20 cellular contexts compared by ENCODE assay signal in the genomic region with DNA sequence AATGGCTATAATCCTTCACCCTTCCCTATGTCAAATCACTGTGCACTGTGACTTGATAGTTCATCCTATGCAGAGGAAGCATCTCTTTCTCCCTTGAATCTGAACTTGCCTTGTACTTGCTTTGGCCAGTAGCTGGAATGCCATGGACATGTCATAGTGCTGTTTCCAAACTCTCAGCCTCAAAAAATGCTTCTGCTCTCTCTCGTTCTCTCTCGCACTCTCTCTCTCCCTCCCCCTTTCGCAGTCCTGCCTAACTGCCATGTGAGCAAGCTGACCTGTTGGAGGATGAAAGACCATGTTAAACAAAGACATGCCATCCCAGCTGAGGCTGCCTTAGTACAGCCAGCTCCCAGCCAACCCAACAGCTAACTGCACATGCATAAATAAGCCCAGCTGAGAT.
DNase-seq lines count a peak whose midpoint lies in the region; ATAC-seq, FAIRE-seq and TF ChIP-seq lines count a peak whose summit lies in the region.
"Had no signal": no experiment of that assay in that cellular context is flagged by ENCODE, and none has a peak within 500 bp of the region (broad histone marks: within the 10 kb centered on the region; RNA-seq: fewer than 3 reads in every experiment).

No MANE protein-coding gene starts in this region.

- POLR2A ChIA-PET in HepG2 (lab: Yijun Ruan, JAX) = no interaction called here

- no peak for TF ChIP-seq RAD21 in HepG2 (CRISPR knock-in tag; IDR thresholded peaks at IDR 0.05)

- FAIRE-seq in H54 (lab: Jason Lieb, UNC) (peak; percentile 33), HepG2 (lab: Jason Lieb, UNC) (no peak)
- FAIRE-seq: RCC 7860 had no signal

- H3K36me3 ChIP-seq in HepG2 (replicated peaks in 1 of 2; ENCODE audit: control insufficient read depth in 1 of 2, insufficient read depth in 2 of 2, low read length in 2 of 2) = no peaks in the 10 kb centered on the region
- H3K36me3 ChIP-seq: BLaER1 treated with 17β-estradiol and CSF1 and Interleukin-3, amounts not matched to agents 10 nM and 100 nM had no signal

- H3K4me3 ChIP-seq in HepG2 (replicated peaks in 1 of 3; ENCODE audit: insufficient read depth in 1 of 3, low read depth in 2 of 3, low read length in 3 of 3) = no peak overlapping the region
- H3K4me3 ChIP-seq: BLaER1 treated with 17β-estradiol and CSF1 and Interleukin-3, amounts not matched to agents 10 nM and 100 nM had no signal

- peak overlapping the region; percentile 2 for H3K27ac Mint-ChIP-seq in nephron progenitor cell
- H3K27ac Mint-ChIP-seq in activated T-cell treated with anti-CD3 and anti-CD28 coated beads, Interleukin-2, amount 50 U/mL, for 72 hours = no peak overlapping the region
- H3K27ac Mint-ChIP-seq: CD8-positive, alpha-beta memory T cell had no signal

- CTCF ChIA-PET in HepG2 (lab: Yijun Ruan, JAX; ENCODE audit: low intra/inter-chr PET ratio, low total read pairs) = no interaction called here

- TF ChIP-seq POLR2A in H54 (IDR thresholded peaks at IDR 0.05; ENCODE audit: low read depth, low read length) = no peak
- TF ChIP-seq POLR2A in HepG2 (IDR thresholded peaks at IDR 0.05; ENCODE audit: insufficient read depth in 1 of 2, low read depth in 2 of 2, low read length in 2 of 2) = no peak

- no peaks in the 10 kb centered on the region for H3K9me3 ChIP-seq in HepG2 (ENCODE audit: low read length)
- H3K9me3 ChIP-seq: BLaER1 treated with 17β-estradiol and CSF1 and Interleukin-3, amounts not matched to agents 10 nM and 100 nM had no signal

- H2AFZ ChIP-seq in HepG2 (ENCODE audit: low read length) = no peak overlapping the region

- no peaks in the 10 kb centered on the region for H3K27me3 ChIP-seq in HepG2 (ENCODE audit: control insufficient read depth in 1 of 2, insufficient read depth in 2 of 2, low read length in 2 of 2)
- H3K27me3 ChIP-seq: BLaER1 treated with 17β-estradiol and CSF1 and Interleukin-3, amounts not matched to agents 10 nM and 100 nM had no signal

- no peaks in the 10 kb centered on the region for H4K20me1 ChIP-seq in HepG2 (ENCODE audit: insufficient read depth, low read length)
- H4K20me1 ChIP-seq: BLaER1 treated with 17β-estradiol and CSF1 and Interleukin-3, amounts not matched to agents 10 nM and 100 nM had no signal

- no peaks in the 10 kb centered on the region for H3K27me3 Mint-ChIP-seq in nephron progenitor cell (ENCODE audit: low read depth, poor library complexity)
- no peaks in the 10 kb centered on the region for H3K27me3 Mint-ChIP-seq in activated T-cell treated with anti-CD3 and anti-CD28 coated beads, Interleukin-2, amount 50 U/mL, for 72 hours (ENCODE audit: low read depth)

- BruUV-seq in HepG2 (replicated peaks; lab: Mats Ljungman, UMichigan) = no TSS peak

- no peaks in the 10 kb centered on the region for H3K79me2 ChIP-seq in HepG2 (ENCODE audit: insufficient read depth, low read length)

- WGBS in HepG2 (ENCODE audit: low lambda C conversion rate) = 0% methylated on average over 3 of the region's 3 CpGs

- in situ Hi-C loops in HepG2 (cut with HindIII; ENCODE audit: extremely low pct_ligation_motif_present, low pct_unique_long_range_greater_than_20kb) = no loop called here

- TF ChIP-seq EP300 in HepG2 (IDR thresholded peaks at IDR 0.05; ENCODE audit: low read depth in 2 of 2, low read length in 2 of 2) (no peak), HepG2 (CRISPR knock-in tag; IDR thresholded peaks at IDR 0.05; ENCODE audit: borderline replicate concordance) (no peak)

- no peak for ATAC-seq in activated T-cell treated with anti-CD3 and anti-CD28 coated beads, Interleukin-2, amount 50 U/mL, for 72 hours (replicated peaks in 1 of 2)
- ATAC-seq in HepG2 = no peak
- ATAC-seq: HCT116, Right ventricle myocardium inferior had no signal

- intact Hi-C loops in HepG2 (cut with micrococcal nuclease; ENCODE audit: unreplicated experiment) = no loop called here

- no peak overlapping the region for H3K4me3 Mint-ChIP-seq in nephron progenitor cell
- no peak overlapping the region for H3K4me3 Mint-ChIP-seq in activated T-cell treated with anti-CD3 and anti-CD28 coated beads, Interleukin-2, amount 50 U/mL, for 72 hours
- H3K4me3 Mint-ChIP-seq: CD8-positive, alpha-beta memory T cell had no signal

- H3K4me2 ChIP-seq in HepG2 (ENCODE audit: low read depth, low read length) = no peak overlapping the region
- H3K4me2 ChIP-seq: BLaER1 treated with 17β-estradiol and CSF1 and Interleukin-3, amounts not matched to agents 10 nM and 100 nM had no signal

- TF ChIP-seq CTCF in nephron progenitor cell (IDR thresholded peaks at IDR 0.05) (no peak), HepG2 (CRISPR knock-in tag; IDR thresholded peaks at IDR 0.05) (no peak)

- no peaks in the 10 kb centered on the region for H3K36me3 Mint-ChIP-seq in nephron progenitor cell (ENCODE audit: low read depth)
- H3K36me3 Mint-ChIP-seq in activated T-cell treated with anti-CD3 and anti-CD28 coated beads, Interleukin-2, amount 50 U/mL, for 72 hours (ENCODE audit: insufficient read depth in 2 of 2) = no peaks in the 10 kb centered on the region
- H3K36me3 Mint-ChIP-seq: CD8-positive, alpha-beta memory T cell had no signal

- no peak overlapping the region for H3K27ac ChIP-seq in HepG2 (ENCODE audit: extremely low read length, insufficient read depth, low read length)
- H3K27ac ChIP-seq: BLaER1 treated with 17β-estradiol and CSF1 and Interleukin-3, amounts not matched to agents 10 nM and 100 nM had no signal

- H3K4me1 ChIP-seq in HepG2 (ENCODE audit: insufficient read depth, low read length) = no peaks in the 10 kb centered on the region
- H3K4me1 ChIP-seq: BLaER1 treated with 17β-estradiol and CSF1 and Interleukin-3, amounts not matched to agents 10 nM and 100 nM had no signal

- no peak overlapping the region for H3K9ac ChIP-seq in HepG2 (ENCODE audit: insufficient read depth, low read depth, low read length)
- H3K9ac ChIP-seq: BLaER1 treated with 17β-estradiol and CSF1 and Interleukin-3, amounts not matched to agents 10 nM and 100 nM had no signal

- peaks cover 22% of the 10 kb centered on the region for H3K4me1 Mint-ChIP-seq in nephron progenitor cell
- no peaks in the 10 kb centered on the region for H3K4me1 Mint-ChIP-seq in activated T-cell treated with anti-CD3 and anti-CD28 coated beads, Interleukin-2, amount 50 U/mL, for 72 hours (ENCODE audit: low read depth)
- H3K4me1 Mint-ChIP-seq: CD8-positive, alpha-beta memory T cell had no signal

- DNase-seq in AG08395 (ENCODE audit: low spot score) (peak; percentile 9), H54 (ENCODE audit: insufficient read length, low spot score) (no peak), astrocyte of the hippocampus (ENCODE audit: low read depth, low spot score) (peak; percentile 54), nephron progenitor cell (no peak), amygdala (lab: John Stamatoyannopoulos, UW) (no peak), HepG2 (ENCODE audit: low spot score) (no peak), NCI-H1417 treated with DMSO at 0.1 percent for 48 hours (lab: John Stamatoyannopoulos, UW) (no peak)
- no peak for DNase-seq in activated T-cell treated with anti-CD3 and anti-CD28 coated beads, Interleukin-2, amount 50 U/mL, for 72 hours
- DNase-seq: CD8-positive, alpha-beta memory T cell; DMS53; MM.1S; NCI-H1092; NCI-H1694; NCI-H2081 treated with DMSO at 0.1 percent for 48 hours; NCI-H510A; NCI-H774 had no signal

- no peaks in the 10 kb centered on the region for H3K9me3 Mint-ChIP-seq in nephron progenitor cell
- peaks cover 0 to 1% of the 10 kb centered on the region in 2 donors for H3K9me3 Mint-ChIP-seq in activated T-cell treated with anti-CD3 and anti-CD28 coated beads, Interleukin-2, amount 50 U/mL, for 72 hours
- H3K9me3 Mint-ChIP-seq: CD8-positive, alpha-beta memory T cell had no signal

TF ChIP-seq in HepG2, 621 proteins besides CTCF, POLR2A, EP300 and RAD21 (continues in another document):
- TF ChIP-seq TCF12 (IDR thresholded peaks at IDR 0.05) (no peak), TCF12 (CRISPR knock-in tag; IDR thresholded peaks at IDR 0.05) (no peak), MBD4 (IDR thresholded peaks at IDR 0.05; ENCODE audit: borderline replicate concordance, low read length) (no peak), FOSL2 (CRISPR knock-in tag; IDR thresholded peaks at IDR 0.05) (no peak), PITX1 (CRISPR knock-in tag; IDR thresholded peaks at IDR 0.05) (no peak), MTF1 (CRISPR knock-in tag; IDR thresholded peaks at IDR 0.05) (no peak), ZFP90 (CRISPR knock-in tag; IDR thresholded peaks at IDR 0.05; ENCODE audit: borderline replicate concordance) (no peak), SMC3 (IDR thresholded peaks at IDR 0.05; ENCODE audit: low read length) (no peak), CHD4 (IDR thresholded peaks at IDR 0.05; ENCODE audit: borderline replicate concordance, low read length) (no peak), JUN (CRISPR knock-in tag; IDR thresholded peaks at IDR 0.05) (no peak), ELF1 (CRISPR knock-in tag; IDR thresholded peaks at IDR 0.05) (no peak), ZMYM2 (CRISPR knock-in tag; IDR thresholded peaks at IDR 0.05) (no peak), ZNF484 (CRISPR knock-in tag; IDR thresholded peaks at IDR 0.05; ENCODE audit: borderline replicate concordance, low read depth) (no peak), NR3C1 (CRISPR knock-in tag; IDR thresholded peaks at IDR 0.05) (no peak), FOSL1 (CRISPR knock-in tag; IDR thresholded peaks at IDR 0.05; ENCODE audit: borderline replicate concordance) (no peak)
- TF ChIP-seq, protein P1, sequence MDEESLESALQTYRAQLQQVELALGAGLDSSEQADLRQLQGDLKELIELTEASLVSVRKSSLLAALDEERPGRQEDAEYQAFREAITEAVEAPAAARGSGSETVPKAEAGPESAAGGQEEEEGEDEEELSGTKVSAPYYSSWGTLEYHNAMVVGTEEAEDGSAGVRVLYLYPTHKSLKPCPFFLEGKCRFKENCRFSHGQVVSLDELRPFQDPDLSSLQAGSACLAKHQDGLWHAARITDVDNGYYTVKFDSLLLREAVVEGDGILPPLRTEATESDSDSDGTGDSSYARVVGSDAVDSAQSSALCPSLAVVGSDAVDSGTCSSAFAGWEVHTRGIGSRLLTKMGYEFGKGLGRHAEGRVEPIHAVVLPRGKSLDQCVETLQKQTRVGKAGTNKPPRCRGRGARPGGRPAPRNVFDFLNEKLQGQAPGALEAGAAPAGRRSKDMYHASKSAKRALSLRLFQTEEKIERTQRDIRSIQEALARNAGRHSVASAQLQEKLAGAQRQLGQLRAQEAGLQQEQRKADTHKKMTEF (CRISPR knock-in tag; IDR thresholded peaks at IDR 0.05) = no peak

Comparison
In these comparisons a context has a peak if more than half of its experiments do, and no peak if none do; other contexts are left out.
1. DNase-seq: peak in AG08395 (single experiment) and astrocyte of the hippocampus (single experiment); none in H54 (single experiment), nephron progenitor cell (single experiment), amygdala (0 of 56), activated T-cell treated with anti-CD3 and anti-CD28 coated beads, Interleukin-2, amount 50 U/mL, for 72 hours (0 of 2), HepG2 (single experiment) and NCI-H1417 treated with DMSO at 0.1 percent for 48 hours (single experiment).